24 cellular contexts compared by ENCODE assay signal in genomic region chr6:156406099-156406498, GRCh38.
A peak's percentile ranks its signal among the peaks of the same experiment; 100 is the strongest.
DNase-seq lines count a peak whose midpoint lies in the region; ATAC-seq, FAIRE-seq and TF ChIP-seq lines count a peak whose summit lies in the region.
"Had no signal": no experiment of that assay in that cellular context is flagged by ENCODE, and none has a peak within 500 bp of the region (broad histone marks: within the 10 kb centered on the region; RNA-seq: fewer than 3 reads in every experiment).

No MANE protein-coding gene starts in this region.

- DNase-seq in OCI-LY7 (ENCODE audit: low spot score) (no peak), H1 (ENCODE audit: low read depth in 1 of 2, low spot score in 2 of 2) (no peak), neural progenitor cell (ENCODE audit: low spot score) (peak; percentile 31), DMS153 (lab: John Stamatoyannopoulos, UW) (no peak)
- DNase-seq: 8988T; ACHN; BE2C; C1 segment of cervical spinal cord; CD4-positive, alpha-beta memory T cell; CD4-positive, CD25-positive, alpha-beta regulatory T cell; CD8-positive, alpha-beta memory T cell; COR-L47; DMS 273 treated with DMSO at 0.1 percent for 48 hours; DMS79 treated with DMSO at 0.1 percent for 48 hours; GF-D8 had no signal

- BruUV-seq in OCI-LY7 (replicated peaks; lab: Mats Ljungman, UMichigan): no TSS peak

- WGBS in H1 (ENCODE audit: extremely low coverage in 1 of 2, insufficient coverage in 1 of 2, insufficient read length in 1 of 2, insufficient replicate concordance in 2 of 2, low coverage in 1 of 2, low lambda C conversion rate in 2 of 2, missing lambda C conversion rate in 1 of 2), 2 experiments: 91% methylated on average over 3 of the region's 3 CpGs; no CpG with 5 or more reads in 1 of the 2 experiments

- no peaks in the 10 kb centered on the region for H3K9me2 ChIP-seq in OCI-LY7 (ENCODE audit: insufficient read depth, low read length)

- H3K36me3 Mint-ChIP-seq in neural progenitor cell: no peaks in the 10 kb centered on the region
- H3K36me3 Mint-ChIP-seq: CD14-positive monocyte; CD4-positive, alpha-beta memory T cell; CD4-positive, CD25-positive, alpha-beta regulatory T cell; CD8-positive, alpha-beta memory T cell had no signal

- no peaks in the 10 kb centered on the region for H3K27me3 ChIP-seq in H1 (replicated peaks in 1 of 4; ENCODE audit: control insufficient read depth in 3 of 4, extremely low read depth in 1 of 4, insufficient read depth in 3 of 4, low read length in 3 of 4)
- no peaks in the 10 kb centered on the region for H3K27me3 ChIP-seq in neural progenitor cell
- H3K27me3 ChIP-seq: BE2C, BLaER1 had no signal

- H3K18ac ChIP-seq in H1 (ENCODE audit: extremely low read depth, low read length): no peak overlapping the region

- no peak overlapping the region for H2BK120ac ChIP-seq in H1 (replicated peaks; ENCODE audit: low read depth, low read length)

- H2AFZ ChIP-seq in OCI-LY7 (ENCODE audit: low read length): peak overlapping the region; percentile 29; the same call in 1 of the 2 replicates
- 0 out of 2 replicates have a peak overlapping the region, but pooled peaks have one; percentile 78 for H2AFZ ChIP-seq in H1 (ENCODE audit: low read length)
- H2AFZ ChIP-seq in neural progenitor cell (replicated peaks): no peak overlapping the region

- TF ChIP-seq CTCF in OCI-LY7 (conservative IDR thresholded peaks at IDR 0.05; ENCODE audit: low read length): no peak
- TF ChIP-seq CTCF in H1 (IDR thresholded peaks at IDR 0.05; ENCODE audit: control extremely low read depth in 1 of 3, insufficient read depth in 1 of 3, low read depth in 1 of 3, low read length in 3 of 3): no peak
- no peak for TF ChIP-seq CTCF in neural progenitor cell (IDR thresholded peaks at IDR 0.05)

- H3K4me1 ChIP-seq in OCI-LY7 (ENCODE audit: insufficient read depth, low read length, poor library complexity, severe bottlenecking) (no peaks in the 10 kb centered on the region), H1 (replicated peaks in 1 of 4; ENCODE audit: control insufficient read depth in 3 of 4, insufficient read depth in 4 of 4, low read length in 3 of 4) (no peaks in the 10 kb centered on the region), neural progenitor cell (peaks cover 7% of the 10 kb centered on the region)
- H3K4me1 ChIP-seq: BE2C, BLaER1 had no signal

- peaks cover 4% of the 10 kb centered on the region; the same call in 1 of the 2 replicates for H3K36me3 ChIP-seq in OCI-LY7 (ENCODE audit: insufficient read depth, low read length)
- no peaks in the 10 kb centered on the region for H3K36me3 ChIP-seq in H1 (ENCODE audit: control insufficient read depth in 2 of 4, insufficient read depth in 4 of 4, low read length in 3 of 4)
- no peaks in the 10 kb centered on the region for H3K36me3 ChIP-seq in neural progenitor cell
- H3K36me3 ChIP-seq: BE2C, BLaER1 had no signal

- no peak overlapping the region for H3K27ac Mint-ChIP-seq in neural progenitor cell
- H3K27ac Mint-ChIP-seq: CD14-positive monocyte; CD4-positive, alpha-beta memory T cell; CD4-positive, CD25-positive, alpha-beta regulatory T cell had no signal

- peak; percentile 13 for FAIRE-seq in H1 (lab: Jason Lieb, UNC)
- FAIRE-seq: A204.1, G401.6, GM12891, GM19239 had no signal

- TF ChIP-seq EP300 in H1 (IDR thresholded peaks at IDR 0.05; ENCODE audit: borderline replicate concordance in 1 of 2, low read depth in 2 of 2, low read length in 2 of 2): no peak

- H3F3A ChIP-seq in neural progenitor cell (ENCODE audit: low read depth): no peaks in the 10 kb centered on the region

- no peak overlapping the region for H3K4me3 Mint-ChIP-seq in neural progenitor cell
- H3K4me3 Mint-ChIP-seq: CD14-positive monocyte; CD4-positive, alpha-beta memory T cell; CD4-positive, CD25-positive, alpha-beta regulatory T cell; CD8-positive, alpha-beta memory T cell had no signal

- H3K27me3 Mint-ChIP-seq in neural progenitor cell (ENCODE audit: insufficient read depth, low read depth): peaks cover 2% of the 10 kb centered on the region

- intact Hi-C loops in OCI-LY7 (cut with micrococcal nuclease; ENCODE audit: unreplicated experiment): no loop called here

- CTCF ChIA-PET in OCI-LY7 (lab: Charles Lee; ENCODE audit: unreplicated experiment): no interaction called here
- CTCF ChIA-PET in H1 (lab: Charles Lee; ENCODE audit: partially characterized antibody): interaction anchor here (2.2 kb wide), 1 partner anchor 12 kb away, joined by 4 read pairs; no protein-coding TSS in a partner anchor

- H3K4me3 ChIP-seq in OCI-LY7 (ENCODE audit: low read depth, low read length, poor library complexity, severe bottlenecking) (no peak overlapping the region), H1 (ENCODE audit: extremely low read depth in 1 of 4, insufficient read depth in 2 of 4, low read depth in 3 of 4, low read length in 4 of 4) (no peak overlapping the region), neural progenitor cell (no peak overlapping the region)
- H3K4me3 ChIP-seq: BLaER1 had no signal

- no peak overlapping the region for H4K8ac ChIP-seq in H1 (ENCODE audit: extremely low read depth, insufficient read depth, low read length)

- no peak overlapping the region for H2BK12ac ChIP-seq in H1 (ENCODE audit: low read depth, low read length)

- H3K9me3 Mint-ChIP-seq in neural progenitor cell: no peaks in the 10 kb centered on the region

- no peak overlapping the region for H2BK5ac ChIP-seq in H1 (ENCODE audit: low read depth, low read length)

- H3K79me2 ChIP-seq in OCI-LY7 (ENCODE audit: insufficient read depth, low read depth, low read length) (no peaks in the 10 kb centered on the region), H1 (ENCODE audit: control insufficient read depth in 1 of 2, insufficient read depth in 2 of 2, low read length in 2 of 2) (no peaks in the 10 kb centered on the region), neural progenitor cell (ENCODE audit: low read depth) (no peaks in the 10 kb centered on the region)

- no peak overlapping the region for H2BK20ac ChIP-seq in H1 (ENCODE audit: low read length)

- H3K56ac ChIP-seq in H1 (replicated peaks; ENCODE audit: insufficient read length, low read depth, low read length): no peak overlapping the region

- no peak for TF ChIP-seq POLR2A in H1 (IDR thresholded peaks at IDR 0.05; ENCODE audit: control extremely low read depth in 1 of 2, low read depth in 2 of 2, low read length in 2 of 2)

- POLR2A ChIA-PET in OCI-LY7 (lab: Charles Lee): no interaction called here
- POLR2A ChIA-PET in H1 (lab: Charles Lee; ENCODE audit: partially characterized antibody): no interaction called here

- no peaks in the 10 kb centered on the region for H3K79me1 ChIP-seq in H1 (ENCODE audit: low read depth, low read length)

- H4K91ac ChIP-seq in H1 (replicated peaks; ENCODE audit: insufficient read length, low read length): no peak overlapping the region

- H4K20me1 ChIP-seq in OCI-LY7 (ENCODE audit: insufficient read depth, low read length) (no peaks in the 10 kb centered on the region), H1 (replicated peaks in 1 of 2; ENCODE audit: control insufficient read depth in 1 of 2, insufficient read depth in 2 of 2, low read length in 2 of 2) (no peaks in the 10 kb centered on the region), neural progenitor cell (ENCODE audit: low read depth) (no peaks in the 10 kb centered on the region)
- H4K20me1 ChIP-seq: BLaER1 had no signal

- H2AK5ac ChIP-seq in H1 (ENCODE audit: low read depth, low read length): no peak overlapping the region

- H3K27ac ChIP-seq in OCI-LY7 (ENCODE audit: low read depth, low read length, poor library complexity, severe bottlenecking): no peak overlapping the region
- H3K27ac ChIP-seq in H1 (ENCODE audit: low read depth, low read length): no peak overlapping the region
- H3K27ac ChIP-seq in neural progenitor cell: no peak overlapping the region
- H3K27ac ChIP-seq: BLaER1 had no signal

- H3K23ac ChIP-seq in H1 (ENCODE audit: insufficient read length): no peak overlapping the region

- ATAC-seq in HG02970 (IDR thresholded peaks at IDR 0.05; ENCODE audit: low FRiP score, unreplicated experiment): no peak
- no peak for ATAC-seq in HG02759 (IDR thresholded peaks at IDR 0.05; ENCODE audit: unreplicated experiment)
- no peak for ATAC-seq in GM19455 (IDR thresholded peaks at IDR 0.05; ENCODE audit: unreplicated experiment)

- H3K14ac ChIP-seq in H1 (ENCODE audit: insufficient read length): no peak overlapping the region

- TF ChIP-seq RAD21 in H1 (IDR thresholded peaks at IDR 0.05 in 1 of 2, conservative IDR thresholded peaks at IDR 0.05 in 1 of 2; ENCODE audit: low read depth in 2 of 2, low read length in 2 of 2): no peak

- no peak overlapping the region for H4K5ac ChIP-seq in H1 (ENCODE audit: insufficient read length, low read depth, low read length)

- H3K9ac ChIP-seq in H1 (replicated peaks in 1 of 4; ENCODE audit: extremely low read depth in 1 of 4, low read depth in 3 of 4, low read length in 3 of 4) (no peak overlapping the region), neural progenitor cell (no peak overlapping the region)
- H3K9ac ChIP-seq: BLaER1 had no signal

- no peak overlapping the region for H3K4ac ChIP-seq in H1 (replicated peaks; ENCODE audit: insufficient read length, low read depth, low read length)

- peaks cover 4% of the 10 kb centered on the region for H3K4me1 Mint-ChIP-seq in neural progenitor cell
- H3K4me1 Mint-ChIP-seq: CD14-positive monocyte; CD4-positive, alpha-beta memory T cell; CD8-positive, alpha-beta memory T cell had no signal

- H3K9me3 ChIP-seq in OCI-LY7 (ENCODE audit: low read length): peaks cover 14% of the 10 kb centered on the region; the same call in 1 of the 2 replicates
- no peaks in the 10 kb centered on the region for H3K9me3 ChIP-seq in H1 (ENCODE audit: insufficient read depth in 2 of 2, low read depth in 1 of 2, low read length in 1 of 2)
- no peaks in the 10 kb centered on the region for H3K9me3 ChIP-seq in neural progenitor cell (ENCODE audit: low read depth)
- H3K9me3 ChIP-seq: BE2C, BLaER1 had no signal

- H2BK15ac ChIP-seq in H1 (ENCODE audit: low read length): no peak overlapping the region

- H3K4me2 ChIP-seq in OCI-LY7 (ENCODE audit: low read length) (no peak overlapping the region), H1 (ENCODE audit: insufficient read depth in 1 of 2, low read depth in 2 of 2, low read length in 2 of 2) (no peak overlapping the region), neural progenitor cell (no peak overlapping the region)
- H3K4me2 ChIP-seq: BLaER1 had no signal

- no peaks in the 10 kb centered on the region for H3K23me2 ChIP-seq in H1 (ENCODE audit: low read depth, low read length)

TF ChIP-seq in H1, 55 proteins besides CTCF, POLR2A, EP300 and RAD21:
- TF ChIP-seq MAFK (IDR thresholded peaks at IDR 0.05; ENCODE audit: low read depth, low read length) (no peak), POU5F1 (IDR thresholded peaks at IDR 0.05; ENCODE audit: low read depth, low read length) (no peak), KDM1A (IDR thresholded peaks at IDR 0.05; ENCODE audit: borderline replicate concordance, low read length) (no peak), CHD1 (IDR thresholded peaks at IDR 0.05; ENCODE audit: low read depth, low read length) (no peak), HDAC2 (IDR thresholded peaks at IDR 0.05; ENCODE audit: borderline replicate concordance in 1 of 2, low read depth in 2 of 2, low read length in 2 of 2) (no peak), FOSL1 (IDR thresholded peaks at IDR 0.05; ENCODE audit: insufficient read depth, low read depth, low read length) (no peak), YY1 (IDR thresholded peaks at IDR 0.05; ENCODE audit: low read depth, low read length) (no peak)
TF ChIP-seq in H1: peak in this region for 0.
